ENCODE assay signal across 20 cellular contexts in genomic region chr12:108642899-108643654, GRCh38. TPM values are rescaled to one million over a fixed set of nuclear protein-coding genes. Genes with fewer than 3 reads are reported as not detected.
DNase-seq lines count a peak whose midpoint lies in the region; FAIRE-seq and TF ChIP-seq lines count a peak whose summit lies in the region.
"Had no signal": no experiment of that assay in that cellular context is flagged by ENCODE, and none has a peak within 500 bp of the region (broad histone marks: within the 10 kb centered on the region; RNA-seq: fewer than 3 reads in every experiment).

No MANE protein-coding gene starts in this region.

- H3K27me3 Mint-ChIP-seq in glutamatergic neuron (ENCODE audit: unreplicated experiment): peaks cover 20% of the 10 kb centered on the region
- H3K27me3 Mint-ChIP-seq: activated naive CD4-positive, alpha-beta T cell treated with anti-CD3 and anti-CD28 coated beads, Interleukin-2, amount 50 U/mL, for 24 hours had no signal

- no peak for TF ChIP-seq POLR2A in stomach (IDR thresholded peaks at IDR 0.05)
- TF ChIP-seq POLR2A in GM12891 (IDR thresholded peaks at IDR 0.05; ENCODE audit: low read depth, low read length): no peak

- H3K27me3 ChIP-seq in SJCRH30 (no peaks in the 10 kb centered on the region), stomach (peaks cover 0 to 6% (median 5%) of the 10 kb centered on the region in 3 donors)
- H3K27me3 ChIP-seq: brain microvascular endothelial cell had no signal

- peak; percentile 39 for DNase-seq in NCI-H510A treated with DMSO at 0.1 percent for 48 hours (lab: John Stamatoyannopoulos, UW)
- no peak for DNase-seq in NCI-H510A (lab: John Stamatoyannopoulos, UW)
- DNase-seq in SJCRH30: no peak
- no peak for DNase-seq in glutamatergic neuron
- DNase-seq in stomach: no peak
- no peak for DNase-seq in GM12891 (ENCODE audit: insufficient read length, low spot score)
- DNase-seq in NCI-H748 treated with DMSO at 0.1 percent for 48 hours (lab: John Stamatoyannopoulos, UW): no peak
- DNase-seq in GF-D8 (lab: John Stamatoyannopoulos, UW): no peak
- DNase-seq: activated CD4-positive, alpha-beta T cell treated with anti-CD3 and anti-CD28 coated beads, Interleukin-2, amount 50 U/mL, for 4 hours; brain microvascular endothelial cell; CD8-positive, alpha-beta T cell; NCI-H1436; stimulated activated CD4-positive, alpha-beta T cell treated with anti-CD3 and anti-CD28 coated beads, Interleukin-12 subunit alpha, Interleukin-12 subunit beta, amount 100 ng/mL, for 4 hours; stimulated activated naive CD4-positive, alpha-beta T cell treated with Interleukin-2 at 50 U/mL for 16 hours had no signal

- H3K4me3 Mint-ChIP-seq in glutamatergic neuron (ENCODE audit: unreplicated experiment): no peak overlapping the region
- H3K4me3 Mint-ChIP-seq: activated naive CD4-positive, alpha-beta T cell treated with anti-CD3 and anti-CD28 coated beads, Interleukin-2, amount 50 U/mL, for 24 hours; CD8-positive, alpha-beta T cell had no signal

- 84 to 100% (median 94%) methylated on average over 1 of the region's 1 CpG for WGBS in stomach, 5 donors

- H3K4me1 ChIP-seq in SJCRH30 (peaks cover 38% of the 10 kb centered on the region), stomach (peaks cover 4 to 62% (median 30%) of the 10 kb centered on the region in 4 donors)

- H3K4me1 Mint-ChIP-seq in glutamatergic neuron (ENCODE audit: low read depth, unreplicated experiment): peaks cover 69% of the 10 kb centered on the region

- peak overlapping the region; percentile 88 for H3K27ac ChIP-seq in SJCRH30
- H3K27ac ChIP-seq in stomach: peak overlapping the region in 3 of 5 donors; percentile 2 to 60 (median 40)
- H3K27ac ChIP-seq: brain microvascular endothelial cell had no signal

- peak overlapping the region; percentile 93 for H3K27ac Mint-ChIP-seq in glutamatergic neuron (ENCODE audit: unreplicated experiment)
- H3K27ac Mint-ChIP-seq: CD8-positive, alpha-beta T cell had no signal

- peaks cover 17% of the 10 kb centered on the region for H3K36me3 ChIP-seq in SJCRH30
- H3K36me3 ChIP-seq in stomach: peaks cover 10 to 35% (median 30%) of the 10 kb centered on the region in 4 donors

- FAIRE-seq in GM12891 (lab: Jason Lieb, UNC): no peak
- FAIRE-seq: G401.6, GM12892 had no signal

- intact Hi-C loops in stomach (cut with DNase I; ENCODE audit: low total_unique reads): no loop called here

- H3K4me3 ChIP-seq in SJCRH30 (peak overlapping the region; percentile 26), stomach (no peak overlapping the region)

- TF ChIP-seq CTCF in glutamatergic neuron (IDR thresholded peaks at IDR 0.05; ENCODE audit: partially characterized antibody, unreplicated experiment) (no peak), stomach (IDR thresholded peaks at IDR 0.05) (no peak)

- peaks cover 12% of the 10 kb centered on the region for H3K36me3 Mint-ChIP-seq in glutamatergic neuron (ENCODE audit: unreplicated experiment)
- H3K36me3 Mint-ChIP-seq: CD8-positive, alpha-beta T cell had no signal

- no peak for TF ChIP-seq EP300 in stomach (IDR thresholded peaks at IDR 0.05)

- no peaks in the 10 kb centered on the region for H3K9me3 ChIP-seq in SJCRH30 (replicated peaks)
- no peaks in the 10 kb centered on the region for H3K9me3 ChIP-seq in stomach

- peaks cover 19% of the 10 kb centered on the region for H3K9me3 Mint-ChIP-seq in glutamatergic neuron (ENCODE audit: unreplicated experiment)
- H3K9me3 Mint-ChIP-seq: activated naive CD4-positive, alpha-beta T cell treated with anti-CD3 and anti-CD28 coated beads, Interleukin-2, amount 50 U/mL, for 24 hours; CD8-positive, alpha-beta T cell had no signal

TF ChIP-seq in GM12891, 5 proteins besides CTCF, POLR2A, EP300 and RAD21:
- TF ChIP-seq POU2F2 (IDR thresholded peaks at IDR 0.05; ENCODE audit: low read depth, low read length) (no peak), TAF1 (IDR thresholded peaks at IDR 0.05; ENCODE audit: low read depth, low read length) (no peak), POLR2AphosphoS5 (IDR thresholded peaks at IDR 0.05; ENCODE audit: low read depth, low read length) (no peak), PAX5 (IDR thresholded peaks at IDR 0.05; ENCODE audit: insufficient read depth, low read length, severe bottlenecking) (no peak), SPI1 (IDR thresholded peaks at IDR 0.05; ENCODE audit: low read depth, low read length) (no peak)

RNA-seq across cellular contexts. Expression of gene SELPLG, which starts 9.4 kb away (rescaled TPM):
- total RNA-seq in SJCRH30 (2014; rRNA removed; shearing (Covaris generic)): 0.15 and 0.32 TPM in 2 replicates
- total RNA-seq in glutamatergic neuron (ENCODE audit: unreplicated experiment): 0.34 TPM
- total RNA-seq in stomach: 1 to 10 TPM; 1.2 to 6.1 (median 2.4) TPM
- 1 to 10 TPM; 1.7 to 4.1 (median 3.5) TPM for polyA plus RNA-seq in stomach
- polyA plus RNA-seq in GM12891 (2012; ENCODE audit: low read depth, missing spikeins): 13.8 TPM
- total RNA-seq: NCI-H460 had no signal

RNA-seq across cellular contexts. Expression of gene TMEM119, which starts 45.2 kb away (rescaled TPM):
- 19.1 TPM in 2 replicates for total RNA-seq in SJCRH30 (2014; rRNA removed; shearing (Covaris generic))
- total RNA-seq in glutamatergic neuron (ENCODE audit: unreplicated experiment) (0.15 TPM), stomach (10 to 100 TPM in 2 of 5 donors, under 1 TPM in 2, not detected in 1; 0.45 to 16.2 (median 6.0) TPM)
- polyA plus RNA-seq in stomach: 10 to 100 TPM in 2 of 3 donors, 1 to 10 TPM in 1; 1.3 to 17.1 (median 14.8) TPM
- polyA plus RNA-seq in GM12891 (2012; ENCODE audit: low read depth, missing spikeins): 0.10 TPM
- total RNA-seq: A673, NCI-H460, PC-3 had no signal
